25 cellular contexts compared by ENCODE assay signal in genomic region chr5:86951761-86952160, GRCh38.
DNase-seq lines count a peak whose midpoint lies in the region; ATAC-seq, FAIRE-seq and TF ChIP-seq lines count a peak whose summit lies in the region.
"Had no signal": no experiment of that assay in that cellular context is flagged by ENCODE, and none has a peak within 500 bp of the region (broad histone marks: within the 10 kb centered on the region; RNA-seq: fewer than 3 reads in every experiment).

No MANE protein-coding gene starts in this region.

- no peak overlapping the region for H2AK5ac ChIP-seq in mesendoderm (ENCODE audit: low read length)

- H3K9ac ChIP-seq in HUES48 (ENCODE audit: low read depth, low read length) (no peak overlapping the region), mesendoderm (ENCODE audit: low read length) (no peak overlapping the region), mammary epithelial cell (ENCODE audit: insufficient read depth, low read length) (no peak overlapping the region)
- H3K9ac ChIP-seq: BLaER1 treated with 17β-estradiol and CSF1 and Interleukin-3, amounts not matched to agents 10 nM and 100 nM had no signal

- no TSS peak for BruUV-seq in mammary epithelial cell (replicated peaks; lab: Mats Ljungman, UMichigan)

- intact Hi-C loops in mammary epithelial cell (cut with micrococcal nuclease), result no loop called here

- in situ Hi-C loops in mammary epithelial cell (cut with MboI; ENCODE audit: low sequenced_read_pairs in 2 of 2), result no loop called here

- WGBS in mesendoderm (ENCODE audit: extremely low coverage, insufficient coverage, low lambda C conversion rate), result no CpG with 5 or more reads among the region's 3 CpGs
- WGBS in mammary epithelial cell (ENCODE audit: low coverage, missing lambda C conversion rate), result 59% methylated on average over 3 of the region's 3 CpGs

- H3K27ac Mint-ChIP-seq in naive thymus-derived CD8-positive, alpha-beta T cell, result no peak overlapping the region
- H3K27ac Mint-ChIP-seq: B cell; CD4-positive, alpha-beta T cell; CD8-positive, alpha-beta T cell had no signal

- peaks cover 0 to 18% (median 3%) of the 10 kb centered on the region in 5 donors for H3K27me3 Mint-ChIP-seq in naive thymus-derived CD8-positive, alpha-beta T cell

- dilution Hi-C loops in mammary epithelial cell (cut with HindIII; ENCODE audit: low sequenced_read_pairs), result no loop called here

- no peak overlapping the region for H3K4ac ChIP-seq in mesendoderm (ENCODE audit: low read depth, low read length)

- no peak overlapping the region for H3K56ac ChIP-seq in mesendoderm (ENCODE audit: low read length)

- no peak overlapping the region for H2BK15ac ChIP-seq in mesendoderm (replicated peaks; ENCODE audit: low read depth)

- no peak overlapping the region for H2BK5ac ChIP-seq in mesendoderm (ENCODE audit: low read length)

- H3K27me3 ChIP-seq in HUES48 (ENCODE audit: control insufficient read depth, insufficient read depth, low read length) (no peaks in the 10 kb centered on the region), mesendoderm (ENCODE audit: insufficient read depth, low read length, poor library complexity) (no peaks in the 10 kb centered on the region), mammary epithelial cell (ENCODE audit: insufficient read depth, low read length) (no peaks in the 10 kb centered on the region)
- H3K27me3 ChIP-seq: BLaER1 treated with 17β-estradiol and CSF1 and Interleukin-3, amounts not matched to agents 10 nM and 100 nM had no signal

- H3K79me2 ChIP-seq in mesendoderm (ENCODE audit: control insufficient read depth, insufficient read depth, low read length) (no peaks in the 10 kb centered on the region), mammary epithelial cell (ENCODE audit: insufficient read depth, low read length) (no peaks in the 10 kb centered on the region)

- no peaks in the 10 kb centered on the region for H3K4me1 Mint-ChIP-seq in naive thymus-derived CD8-positive, alpha-beta T cell
- H3K4me1 Mint-ChIP-seq: B cell had no signal

- CTCF ChIA-PET in mammary epithelial cell (lab: Charles Lee; ENCODE audit: low non-redundant PET), result no interaction called here

- no peaks in the 10 kb centered on the region for H3K79me1 ChIP-seq in mesendoderm (ENCODE audit: low read length)

- peak overlapping the region; percentile 76 for H3K27ac ChIP-seq in HUES48 (ENCODE audit: low read depth, low read length)
- no peak overlapping the region for H3K27ac ChIP-seq in mesendoderm (ENCODE audit: low read depth, low read length)
- no peak overlapping the region for H3K27ac ChIP-seq in mammary epithelial cell (ENCODE audit: insufficient read depth, low read depth, low read length)
- H3K27ac ChIP-seq: 22Rv1; A549; BLaER1 treated with 17β-estradiol and CSF1 and Interleukin-3, amounts not matched to agents 10 nM and 100 nM; C4-2B had no signal

- H3K4me3 ChIP-seq in HUES48 (ENCODE audit: low read depth, low read length) (no peak overlapping the region), mesendoderm (ENCODE audit: low read length) (no peak overlapping the region), mammary epithelial cell (replicated peaks in 1 of 3; ENCODE audit: insufficient read depth in 1 of 3, low read depth in 2 of 3, low read length in 3 of 3) (no peak overlapping the region)
- H3K4me3 ChIP-seq: A549; BLaER1 treated with 17β-estradiol and CSF1 and Interleukin-3, amounts not matched to agents 10 nM and 100 nM; GM12878 had no signal

- H3K18ac ChIP-seq in mesendoderm (ENCODE audit: low read length), result no peak overlapping the region

- POLR2A ChIA-PET in naive thymus-derived CD8-positive, alpha-beta T cell (lab: Charles Lee), result no interaction called here

- no peak for ATAC-seq in naive thymus-derived CD8-positive, alpha-beta T cell
- ATAC-seq in HG03354 (IDR thresholded peaks at IDR 0.05; ENCODE audit: poor library complexity, severe bottlenecking, unreplicated experiment), result no peak
- ATAC-seq: A549; CD8-positive, alpha-beta T cell; GM12878 had no signal

- no peaks in the 10 kb centered on the region for H3K9me3 ChIP-seq in HUES48 (ENCODE audit: control insufficient read depth, insufficient read depth, low read length)
- no peaks in the 10 kb centered on the region for H3K9me3 ChIP-seq in mammary epithelial cell (replicated peaks; ENCODE audit: insufficient read depth, low read length)
- H3K9me3 ChIP-seq: A549; BLaER1 treated with 17β-estradiol and CSF1 and Interleukin-3, amounts not matched to agents 10 nM and 100 nM; Caco-2 had no signal

- DNase-seq in D721Med (ENCODE audit: insufficient read length, low spot score) (no peak), NCI-H226 (peak; percentile 58), mesendoderm (peak; percentile 67), mammary epithelial cell (no peak), HCEC 1CT (no peak)
- DNase-seq in naive thymus-derived CD8-positive, alpha-beta T cell, result no peak
- DNase-seq: AML-193; Caco-2; Calu3; CD4-positive, alpha-beta T cell; CD8-positive, alpha-beta T cell; DMS 273 treated with DMSO at 0.1 percent for 48 hours; DMS153; DMS79; DND-41; EL; GDM1 had no signal

- H3K36me3 ChIP-seq in HUES48 (ENCODE audit: control insufficient read depth, insufficient read depth, low read length) (no peaks in the 10 kb centered on the region), mesendoderm (ENCODE audit: control insufficient read depth, insufficient read depth, low read length) (no peaks in the 10 kb centered on the region), mammary epithelial cell (ENCODE audit: insufficient read depth, low read length) (no peaks in the 10 kb centered on the region)
- H3K36me3 ChIP-seq: BLaER1 treated with 17β-estradiol and CSF1 and Interleukin-3, amounts not matched to agents 10 nM and 100 nM had no signal

- peak; percentile 44 for FAIRE-seq in D721Med (lab: Jason Lieb, UNC)
- FAIRE-seq: GM12878 had no signal

- TF ChIP-seq CTCF in D721Med (IDR thresholded peaks at IDR 0.05; ENCODE audit: insufficient read depth, missing control alignments), result no peak
- TF ChIP-seq CTCF in mammary epithelial cell (conservative IDR thresholded peaks at IDR 0.05 in 1 of 2, IDR thresholded peaks at IDR 0.05 in 1 of 2; ENCODE audit: extremely low read depth in 1 of 2, insufficient read depth in 1 of 2, low read depth in 1 of 2, low read length in 2 of 2), result no peak

- H3K4me3 Mint-ChIP-seq in naive thymus-derived CD8-positive, alpha-beta T cell, result no peak overlapping the region
- H3K4me3 Mint-ChIP-seq: B cell; CD4-positive, alpha-beta T cell; CD8-positive, alpha-beta T cell had no signal

- no peak overlapping the region for H3K23ac ChIP-seq in mesendoderm (ENCODE audit: low read length)

- H2AFZ ChIP-seq in mammary epithelial cell (ENCODE audit: low read depth, low read length), result no peak overlapping the region

- no peak overlapping the region for H3K4me2 ChIP-seq in mesendoderm (ENCODE audit: low read length)
- H3K4me2 ChIP-seq in mammary epithelial cell (ENCODE audit: insufficient read depth, low read depth, low read length), result no peak overlapping the region
- H3K4me2 ChIP-seq: A549; BLaER1 treated with 17β-estradiol and CSF1 and Interleukin-3, amounts not matched to agents 10 nM and 100 nM had no signal

- no peak overlapping the region for H2BK120ac ChIP-seq in mesendoderm (ENCODE audit: low read depth, low read length)

- H4K20me1 ChIP-seq in mammary epithelial cell (ENCODE audit: insufficient read depth, low read length), result no peaks in the 10 kb centered on the region
- H4K20me1 ChIP-seq: BLaER1 treated with 17β-estradiol and CSF1 and Interleukin-3, amounts not matched to agents 10 nM and 100 nM had no signal

- no peak overlapping the region for H4K5ac ChIP-seq in mesendoderm (ENCODE audit: low read length)

- no peaks in the 10 kb centered on the region for H3K4me1 ChIP-seq in HUES48 (ENCODE audit: control insufficient read depth, insufficient read depth, low read length)
- H3K4me1 ChIP-seq in mesendoderm (ENCODE audit: control insufficient read depth, low read depth, low read length), result no peaks in the 10 kb centered on the region
- H3K4me1 ChIP-seq in mammary epithelial cell (ENCODE audit: insufficient read depth, low read length), result no peaks in the 10 kb centered on the region
- H3K4me1 ChIP-seq: A549; BLaER1 treated with 17β-estradiol and CSF1 and Interleukin-3, amounts not matched to agents 10 nM and 100 nM; Caco-2 had no signal

- H4K8ac ChIP-seq in mesendoderm (ENCODE audit: low read depth, low read length), result no peak overlapping the region

- no peaks in the 10 kb centered on the region for H3K36me3 Mint-ChIP-seq in naive thymus-derived CD8-positive, alpha-beta T cell
- H3K36me3 Mint-ChIP-seq: CD8-positive, alpha-beta T cell had no signal

- H3K9me3 Mint-ChIP-seq in naive thymus-derived CD8-positive, alpha-beta T cell, result no peaks in the 10 kb centered on the region
- H3K9me3 Mint-ChIP-seq: CD4-positive, alpha-beta T cell; CD8-positive, alpha-beta T cell had no signal

Comparison
In these comparisons a context has a peak if more than half of its experiments do, and no peak if none do; other contexts are left out.
1. DNase-seq: peak in NCI-H226 (single experiment) and mesendoderm (single experiment); none in D721Med (single experiment), mammary epithelial cell (single experiment), naive thymus-derived CD8-positive, alpha-beta T cell (0 of 10) and HCEC 1CT (single experiment).